In genomic region chr5:134874831-134875655, GRCh38 we compare ENCODE assay signal across 8 cellular contexts. TPM values are rescaled to one million over a fixed set of nuclear protein-coding genes. Genes with fewer than 3 reads are reported as not detected.
A peak's percentile ranks its signal among the peaks of the same experiment; 100 is the strongest.
DNase-seq lines count a peak whose midpoint lies in the region; ATAC-seq, FAIRE-seq and TF ChIP-seq lines count a peak whose summit lies in the region.

No MANE protein-coding gene starts in this region.

- peaks cover 3 to 43% (median 29%) of the 10 kb centered on the region in 9 donors for H3K4me1 ChIP-seq in heart right ventricle
- H3K4me1 ChIP-seq in pancreas = peaks cover 0 to 10% (median 6%) of the 10 kb centered on the region in 3 donors

- 7 to 8% methylated on average over 20 of the region's 20 CpGs for WGBS in heart right ventricle, 2 donors
- 13 to 14% methylated on average over 20 of the region's 20 CpGs for WGBS in pancreas, 2 donors

- peak; percentile 81 for DNase-seq in AG08396 (ENCODE audit: low spot score)
- DNase-seq in HK-2 (ENCODE audit: unreplicated experiment) = peak; percentile 35
- DNase-seq in SHP77 treated with DMSO at 0.1 percent for 48 hours (lab: John Stamatoyannopoulos, UW) = peak; percentile 27
- DNase-seq in amygdala (lab: John Stamatoyannopoulos, UW) = peak in 54 of 56 donors; percentile 14 to 82 (median 54)
- peak; percentile 53 to 68 for DNase-seq in heart right ventricle
- DNase-seq in pancreas = peak in 5 of 6 donors; percentile 15 to 63 (median 34)

- peak; percentile 23 for ATAC-seq in GM18873 (IDR thresholded peaks at IDR 0.05; ENCODE audit: low FRiP score, unreplicated experiment)
- peak; percentile 60 to 82 (median 75) for ATAC-seq in heart right ventricle
- ATAC-seq in pancreas = peak; percentile 35 to 72 (median 52)
- no peak for ATAC-seq in GM18519 (IDR thresholded peaks at IDR 0.05; ENCODE audit: low FRiP score, unreplicated experiment)

- FAIRE-seq in pancreas (lab: Jason Lieb, UNC) = no peak

- TF ChIP-seq CTCF in heart right ventricle (IDR thresholded peaks at IDR 0.05) (no peak), pancreas (IDR thresholded peaks at IDR 0.05) (no peak)

- intact Hi-C loops in heart right ventricle (cut with DNase I) = loop anchor here in 4 of 10 donors (1.0 to 2.0 kb wide), 4 partner anchors 28 to 30 kb away; partner anchors contain the start of gene PCBD2 (in 3 of the 4)
- intact Hi-C loops in pancreas (cut with DNase I) = no loop called here

- H3K9me3 ChIP-seq in heart right ventricle = no peaks in the 10 kb centered on the region
- no peaks in the 10 kb centered on the region for H3K9me3 ChIP-seq in pancreas

- H3K36me3 ChIP-seq in heart right ventricle = peaks cover 0 to 6% (median 0%) of the 10 kb centered on the region in 9 donors
- no peaks in the 10 kb centered on the region for H3K36me3 ChIP-seq in pancreas

- H3K27ac ChIP-seq in heart right ventricle = peak overlapping the region; percentile 92 to 99 (median 96)
- H3K27ac ChIP-seq in pancreas = peak overlapping the region; percentile 82 to 93 (median 88)

- H3K4me3 ChIP-seq in heart right ventricle = peak overlapping the region; percentile 64 to 98 (median 86)
- H3K4me3 ChIP-seq in pancreas = peak overlapping the region; percentile 68 to 92 (median 79)

- H3K27me3 ChIP-seq in heart right ventricle (no peaks in the 10 kb centered on the region), pancreas (no peaks in the 10 kb centered on the region)

RNA-seq across cellular contexts. Expression of gene TXNDC15, which starts 0.9 kb away (rescaled TPM):
- total RNA-seq in heart right ventricle = 10 to 100 TPM; 37.5 to 72.0 (median 51.1) TPM
- 10 to 100 TPM; 62.8 to 72.7 TPM for polyA plus RNA-seq in heart right ventricle
- 10 to 100 TPM; 26.2 to 35.1 (median 31.4) TPM for total RNA-seq in pancreas
- 10 to 100 TPM; 34.1 to 61.5 TPM for polyA plus RNA-seq in pancreas

RNA-seq across cellular contexts. Expression of gene C5orf24, which starts 29.3 kb away (rescaled TPM):
- total RNA-seq in heart right ventricle = 10 to 100 TPM; 20.6 to 31.2 (median 23.5) TPM
- 10 to 100 TPM; 12.0 to 20.1 TPM for polyA plus RNA-seq in heart right ventricle
- total RNA-seq in pancreas = 10 to 100 TPM in 5 of 6 donors, 1 to 10 TPM in 1; 7.7 to 17.2 (median 13.8) TPM
- 10 to 100 TPM in 1 of 2 donors, 1 to 10 TPM in 1; 6.0 to 15.9 TPM for polyA plus RNA-seq in pancreas

RNA-seq across cellular contexts. Expression of gene PCBD2, which starts 29.9 kb away (rescaled TPM):
- total RNA-seq in heart right ventricle = 10 to 100 TPM; 15.9 to 36.4 (median 26.8) TPM
- 1 to 10 TPM; 6.9 to 7.8 TPM for polyA plus RNA-seq in heart right ventricle
- total RNA-seq in pancreas = 1 to 10 TPM; 6.5 to 9.1 (median 7.5) TPM
- polyA plus RNA-seq in pancreas = 1 to 10 TPM; 5.0 to 6.0 TPM

Comparison
In these comparisons a context has a peak if more than half of its experiments do, and no peak if none do; other contexts are left out.
1. DNase-seq: peak in every context shown above with its lines; median percentile 81 in AG08396; 60 in heart right ventricle; 54 in amygdala; 35 in HK-2; 34 in pancreas; 27 in SHP77 treated with DMSO at 0.1 percent for 48 hours.